Comparison of ENCODE assay signal across 15 cellular contexts in the genomic region with DNA sequence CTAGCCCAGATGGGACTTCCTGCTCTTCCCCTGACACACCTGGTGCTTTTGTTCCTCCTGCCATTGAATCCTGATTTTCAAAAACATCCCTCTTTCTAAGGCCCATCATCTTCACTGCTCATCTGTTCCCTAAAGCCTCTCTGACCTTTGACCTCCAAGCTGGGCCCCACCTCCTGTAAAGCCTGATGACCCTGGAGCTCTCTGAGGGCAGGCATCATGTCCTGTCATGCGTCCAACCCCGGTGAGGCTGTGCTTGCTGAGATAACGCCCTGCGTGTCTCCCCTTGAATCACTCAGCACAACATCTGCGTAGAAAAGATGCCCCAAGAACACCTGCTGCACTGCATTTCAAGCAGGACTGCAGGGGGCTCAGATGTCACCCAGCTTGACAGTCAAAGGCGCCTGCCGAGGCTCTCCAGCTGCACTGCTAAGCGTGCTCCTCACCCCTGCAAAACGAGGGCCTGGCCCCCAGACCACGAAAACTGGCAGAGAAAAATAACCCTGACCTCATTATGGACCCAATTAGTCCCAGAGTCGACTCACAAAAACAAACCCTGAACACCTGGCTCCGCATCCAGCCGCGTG.
A peak's percentile ranks its signal among the peaks of the same experiment; 100 is the strongest.
DNase-seq lines count a peak whose midpoint lies in the region; TF ChIP-seq lines count a peak whose summit lies in the region.
"Had no signal": no experiment of that assay in that cellular context is flagged by ENCODE, and none has a peak within 500 bp of the region (broad histone marks: within the 10 kb centered on the region; RNA-seq: fewer than 3 reads in every experiment).

No MANE protein-coding gene starts in this region.

- peaks cover 59% of the 10 kb centered on the region for H3K4me1 Mint-ChIP-seq in glutamatergic neuron (ENCODE audit: low read depth, unreplicated experiment)

- peaks cover 7% of the 10 kb centered on the region for H3K27me3 Mint-ChIP-seq in glutamatergic neuron (ENCODE audit: unreplicated experiment)
- H3K27me3 Mint-ChIP-seq: activated CD4-positive, alpha-beta T cell treated with anti-CD3 and anti-CD28 coated beads for 36 hours had no signal

- H3K4me1 ChIP-seq in vagina, result no peaks in the 10 kb centered on the region
- H3K4me1 ChIP-seq: testis had no signal

- intact Hi-C loops in vagina (cut with DNase I), result no loop called here

- TF ChIP-seq POLR2A in vagina (IDR thresholded peaks at IDR 0.05), result no peak

- H3K36me3 ChIP-seq in vagina, result peaks cover 0 to 2% of the 10 kb centered on the region in 2 donors

- peak overlapping the region; percentile 50 for H3K4me3 Mint-ChIP-seq in glutamatergic neuron (ENCODE audit: unreplicated experiment)
- H3K4me3 Mint-ChIP-seq: activated CD4-positive, alpha-beta T cell treated with anti-CD3 and anti-CD28 coated beads for 36 hours had no signal

- no peak overlapping the region for H3K4me3 ChIP-seq in vagina
- H3K4me3 ChIP-seq: testis had no signal

- DNase-seq in COLO668 (lab: John Stamatoyannopoulos, UW; ENCODE audit: unreplicated experiment) (peak; percentile 81), NCI-H1417 (lab: John Stamatoyannopoulos, UW) (peak; percentile 75 to 94 (median 91)), SHP77 treated with DMSO at 0.1 percent for 48 hours (lab: John Stamatoyannopoulos, UW) (peak; percentile 84), glutamatergic neuron (no peak), activated gamma-delta T cell (lab: John Stamatoyannopoulos, UW) (no peak), SKM-1 (lab: John Stamatoyannopoulos, UW; ENCODE audit: unreplicated experiment) (no peak), vagina (ENCODE audit: extremely low spot score in 2 of 2) (no peak)
- DNase-seq in stimulated activated CD4-positive, alpha-beta T cell treated with anti-CD3 and anti-CD28 coated beads, Interleukin-1b, Interleukin-23, amount 100 ng/mL, for 48 hours, result no peak
- DNase-seq: activated CD4-positive, alpha-beta T cell treated with anti-CD3 and anti-CD28 coated beads for 36 hours; activated effector memory CD4-positive, alpha-beta T cell treated with anti-CD3 and anti-CD28 coated beads, Interleukin-2, amount 50 U/mL, for 16 hours; central memory CD4-positive, alpha-beta T cell; hippocampal formation; NCI-H1105; testis had no signal

- TF ChIP-seq CTCF in glutamatergic neuron (IDR thresholded peaks at IDR 0.05; ENCODE audit: partially characterized antibody, unreplicated experiment), result no peak
- TF ChIP-seq CTCF in vagina (IDR thresholded peaks at IDR 0.05), result no peak

- H3K27ac Mint-ChIP-seq in glutamatergic neuron (ENCODE audit: unreplicated experiment), result peak overlapping the region; percentile 92
- H3K27ac Mint-ChIP-seq: activated CD4-positive, alpha-beta T cell treated with anti-CD3 and anti-CD28 coated beads for 36 hours had no signal

- H3K27me3 ChIP-seq in vagina, result no peaks in the 10 kb centered on the region
- H3K27me3 ChIP-seq: testis had no signal

- H3K36me3 Mint-ChIP-seq in glutamatergic neuron (ENCODE audit: unreplicated experiment), result no peaks in the 10 kb centered on the region

- H3K27ac ChIP-seq in vagina, result no peak overlapping the region
- H3K27ac ChIP-seq: testis had no signal

- H3K9me3 ChIP-seq in vagina, result no peaks in the 10 kb centered on the region
- H3K9me3 ChIP-seq: testis had no signal

- H3K9me3 Mint-ChIP-seq in glutamatergic neuron (ENCODE audit: unreplicated experiment), result peaks cover 22% of the 10 kb centered on the region
- H3K9me3 Mint-ChIP-seq: nephron had no signal

Comparison
In these comparisons a context has a peak if more than half of its experiments do, and no peak if none do; other contexts are left out.
1. DNase-seq: peak in COLO668 (single experiment), NCI-H1417 (3 of 3) and SHP77 treated with DMSO at 0.1 percent for 48 hours (single experiment); none in glutamatergic neuron (single experiment), stimulated activated CD4-positive, alpha-beta T cell treated with anti-CD3 and anti-CD28 coated beads, Interleukin-1b, Interleukin-23, amount 100 ng/mL, for 48 hours (single experiment), activated gamma-delta T cell (single experiment), SKM-1 (single experiment) and vagina (0 of 2).